2 cellular contexts compared by ENCODE assay signal in the genomic region with DNA sequence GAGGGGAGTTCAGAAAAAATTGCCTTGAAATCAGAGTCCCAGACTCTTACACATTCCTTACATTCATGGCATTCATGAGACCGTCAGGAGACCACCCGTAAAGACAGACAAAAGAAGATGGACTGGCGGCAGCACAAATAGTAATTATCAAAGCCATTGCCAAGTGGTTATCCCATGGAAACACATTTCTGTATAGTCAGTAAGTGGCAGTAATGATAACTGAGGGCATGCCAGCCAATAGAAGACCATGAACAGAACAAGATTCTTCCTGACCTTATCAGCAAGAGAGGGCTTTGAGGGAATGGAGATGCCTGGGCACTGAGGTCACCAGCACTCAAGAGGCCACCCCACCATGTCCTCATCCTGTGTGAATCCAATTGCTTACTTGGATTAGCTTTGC.
TF ChIP-seq lines count a peak whose summit lies in the region.

No MANE protein-coding gene starts in this region.

TF ChIP-seq in GM23338, 12 proteins besides CTCF, POLR2A, EP300 and RAD21:
- no peak for TF ChIP-seq STAT1 (IDR thresholded peaks at IDR 0.05; ENCODE audit: unreplicated experiment)
- no peak for TF ChIP-seq CREB1 (CRISPR knock-in tag; IDR thresholded peaks at IDR 0.05; ENCODE audit: low read depth)

TF ChIP-seq in H1, 55 proteins besides CTCF, POLR2A, EP300 and RAD21:
- TF ChIP-seq HDAC2 (IDR thresholded peaks at IDR 0.05; ENCODE audit: borderline replicate concordance in 1 of 2, low read depth in 2 of 2, low read length in 2 of 2): no peak
- no peak for TF ChIP-seq POLR2AphosphoS5 (IDR thresholded peaks at IDR 0.05; ENCODE audit: low read depth, low read length)
- TF ChIP-seq TEAD4 (IDR thresholded peaks at IDR 0.05; ENCODE audit: low read depth, low read length): peak; percentile 69
TF ChIP-seq in H1: peak in this region for 1.
